19 cellular contexts compared by ENCODE assay signal in the genomic region with DNA sequence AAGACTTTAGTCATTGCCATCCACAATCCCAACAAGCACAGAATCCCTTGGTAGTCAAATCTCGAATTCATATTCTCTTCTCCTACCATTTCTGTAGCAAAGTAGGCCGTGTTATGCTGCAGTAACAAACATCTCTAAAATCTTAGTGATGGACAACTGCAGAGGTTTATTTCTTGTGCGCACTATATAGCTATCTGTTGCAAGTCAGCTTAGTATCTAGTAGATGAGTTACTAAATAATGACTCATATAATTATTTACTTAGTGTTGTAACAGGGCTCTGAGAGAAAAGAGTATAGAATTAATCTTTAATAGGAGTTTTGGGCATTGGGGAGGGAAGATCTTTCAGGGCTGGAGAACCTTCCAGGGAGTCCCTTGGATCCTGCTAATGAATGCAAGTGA.
"Had no signal": no experiment of that assay in that cellular context is flagged by ENCODE, and none has a peak within 500 bp of the region (broad histone marks: within the 10 kb centered on the region; RNA-seq: fewer than 3 reads in every experiment).

No MANE protein-coding gene starts in this region.

- H3K27me3 ChIP-seq: breast epithelium, colonic mucosa, dorsolateral prefrontal cortex, left lung, right atrium auricular region, thyroid gland had no signal

- H3K4me1 ChIP-seq: breast epithelium, colonic mucosa, thyroid gland had no signal

- ATAC-seq: activated CD4-positive, CD25-positive, alpha-beta regulatory T cell treated with anti-CD3 and anti-CD28 coated beads, Interleukin-2, amount 50 U/mL, for 24 hours; activated T-cell treated with anti-CD3 and anti-CD28 coated beads, Interleukin-2, amount 50 U/mL, for 72 hours; left lung; natural killer cell; T-helper 17 cell had no signal

- DNase-seq: activated CD4-positive, alpha-beta memory T cell treated with anti-CD3 and anti-CD28 coated beads, Interleukin-2, amount 10 ng/mL, durations not matched to agents 7 days and 5 days; activated CD4-positive, alpha-beta T cell treated with anti-CD3 and anti-CD28 coated beads, Interleukin-2, amount 10 ng/mL, durations not matched to agents 24 days and 14 days; activated effector memory CD4-positive, alpha-beta T cell treated with Interleukin-2 at 50 U/mL for 16 hours; activated naive CD4-positive, alpha-beta T cell treated with anti-CD3 and anti-CD28 coated beads for 36 hours; activated naive CD8-positive, alpha-beta T cell treated with anti-CD3 and anti-CD28 coated beads, Interleukin-2, amount 10 ng/mL, durations not matched to agents 7 days and 5 days; activated T-cell treated with anti-CD3 and anti-CD28 coated beads, Interleukin-2, amount 50 U/mL, for 72 hours; amniotic stem cell; colonic mucosa; dorsolateral prefrontal cortex; left lung; midbrain; natural killer cell; stimulated activated CD4-positive, alpha-beta T cell treated with anti-CD3 and anti-CD28 coated beads, Interleukin-1b, Interleukin-23, amount 100 ng/mL, for 48 hours; substantia nigra; T-helper 17 cell; thyroid gland had no signal

- H3K27ac ChIP-seq: breast epithelium, colonic mucosa, dorsolateral prefrontal cortex, left lung, right atrium auricular region, thyroid gland had no signal

- H3K36me3 ChIP-seq: breast epithelium, colonic mucosa, left lung, thyroid gland had no signal

- H3K4me3 ChIP-seq: breast epithelium, colonic mucosa, dorsolateral prefrontal cortex, left lung, right atrium auricular region, thyroid gland had no signal

- H3K9me3 ChIP-seq: breast epithelium, colonic mucosa, left lung, right atrium auricular region, thyroid gland had no signal
